26 cellular contexts compared by ENCODE assay signal in genomic region chr5:132884548-132884947, GRCh38.
"Had no signal": no experiment of that assay in that cellular context is flagged by ENCODE, and none has a peak within 500 bp of the region (broad histone marks: within the 10 kb centered on the region; RNA-seq: fewer than 3 reads in every experiment).

No MANE protein-coding gene starts in this region.

- H3K4me3 Mint-ChIP-seq: activated naive CD4-positive, alpha-beta T cell treated with anti-CD3 and anti-CD28 coated beads, Interleukin-2, amount 10 ng/mL, durations not matched to agents 7 days and 5 days; activated naive CD8-positive, alpha-beta T cell treated with anti-CD3 and anti-CD28 coated beads, Interleukin-2, amount 10 ng/mL, durations not matched to agents 7 days and 5 days; dendritic cell treated with granulocyte-macrophage colony-stimulating factor and Interleukin-4, amounts not matched to agents 40 ng/mL and 50 ng/mL, for 4 days; naive B cell; neural progenitor cell had no signal

- H3K27me3 Mint-ChIP-seq: activated naive CD4-positive, alpha-beta T cell treated with anti-CD3 and anti-CD28 coated beads, Interleukin-2, amount 10 ng/mL, durations not matched to agents 7 days and 5 days; activated naive CD8-positive, alpha-beta T cell treated with anti-CD3 and anti-CD28 coated beads, Interleukin-2, amount 10 ng/mL, durations not matched to agents 7 days and 5 days; dendritic cell treated with granulocyte-macrophage colony-stimulating factor and Interleukin-4, amounts not matched to agents 40 ng/mL and 50 ng/mL, for 4 days; naive B cell had no signal

- H3K9me3 Mint-ChIP-seq: activated naive CD4-positive, alpha-beta T cell treated with anti-CD3 and anti-CD28 coated beads, Interleukin-2, amount 10 ng/mL, durations not matched to agents 7 days and 5 days; activated naive CD8-positive, alpha-beta T cell treated with anti-CD3 and anti-CD28 coated beads, Interleukin-2, amount 10 ng/mL, durations not matched to agents 7 days and 5 days; dendritic cell treated with granulocyte-macrophage colony-stimulating factor and Interleukin-4, amounts not matched to agents 40 ng/mL and 50 ng/mL, for 4 days; naive B cell; neural progenitor cell had no signal

- H3K4me3 ChIP-seq: esophagus squamous epithelium, heart right ventricle, left lung, lung, neural progenitor cell, right atrium auricular region, testis, transverse colon had no signal

- H3K9me3 ChIP-seq: esophagus squamous epithelium, heart right ventricle, left lung, right atrium auricular region, testis, transverse colon had no signal

- H3K4me1 Mint-ChIP-seq: activated naive CD8-positive, alpha-beta T cell treated with anti-CD3 and anti-CD28 coated beads, Interleukin-2, amount 10 ng/mL, durations not matched to agents 7 days and 5 days had no signal

- H3K27me3 ChIP-seq: brain microvascular endothelial cell, esophagus squamous epithelium, heart right ventricle, left lung, neural progenitor cell, right atrium auricular region, testis, transverse colon had no signal

- H3K27ac Mint-ChIP-seq: activated naive CD4-positive, alpha-beta T cell treated with anti-CD3 and anti-CD28 coated beads, Interleukin-2, amount 10 ng/mL, durations not matched to agents 7 days and 5 days; activated naive CD8-positive, alpha-beta T cell treated with anti-CD3 and anti-CD28 coated beads, Interleukin-2, amount 10 ng/mL, durations not matched to agents 7 days and 5 days; dendritic cell treated with granulocyte-macrophage colony-stimulating factor and Interleukin-4, amounts not matched to agents 40 ng/mL and 50 ng/mL, for 4 days; neural progenitor cell had no signal

- ATAC-seq: heart right ventricle; left lung; stimulated activated naive CD8-positive, alpha-beta T cell treated with anti-CD3 and anti-CD28 coated beads, Interleukin-15, Interleukin-2, amounts not matched to agents 100 U/mL and 50 U/mL, for 24 hours had no signal

- H3K4me1 ChIP-seq: esophagus squamous epithelium, neural progenitor cell, right atrium auricular region, testis had no signal

- H3K27ac ChIP-seq: brain microvascular endothelial cell, epithelial cell of prostate, esophagus squamous epithelium, heart right ventricle, left lung, neural progenitor cell, right atrium auricular region, testis, transverse colon had no signal

- DNase-seq: activated CD4-positive, alpha-beta T cell treated with anti-CD3 and anti-CD28 coated beads for 4 hours; activated CD4-positive, alpha-beta T cell treated with anti-CD3 and anti-CD28 coated beads, Interleukin-2, amount 50 U/mL, for 48 hours; activated CD4-positive, CD25-positive, alpha-beta regulatory T cell; activated CD8-positive, alpha-beta memory T cell treated with anti-CD3 and anti-CD28 coated beads for 24 hours; activated effector memory CD4-positive, alpha-beta T cell treated with Interleukin-2 at 50 U/mL for 16 hours; activated naive CD4-positive, alpha-beta T cell treated with anti-CD3 and anti-CD28 coated beads, Interleukin-2, amount 10 ng/mL, durations not matched to agents 7 days and 5 days; activated naive CD8-positive, alpha-beta T cell treated with anti-CD3 and anti-CD28 coated beads, Interleukin-2, amount 10 ng/mL, durations not matched to agents 7 days and 5 days; brain microvascular endothelial cell; central memory CD4-positive, alpha-beta T cell; effector CD4-positive, alpha-beta T cell; esophagus squamous epithelium; foreskin melanocyte; heart right ventricle; kidney glomerular epithelial cell; left lung; naive B cell; occipital lobe; stimulated activated CD4-positive, alpha-beta T cell treated with anti-CD3 and anti-CD28 coated beads, Interleukin-2, amount 100 ng/mL, for 48 hours; stimulated activated naive CD8-positive, alpha-beta T cell treated with anti-CD3 and anti-CD28 coated beads, Interleukin-15, Interleukin-2, amounts not matched to agents 100 U/mL and 50 U/mL, for 24 hours; testis; transverse colon had no signal
